ENCODE assay signal across 8 cellular contexts in genomic region chr16:27431773-27432599, GRCh38. TPM values are rescaled to one million over a fixed set of nuclear protein-coding genes. Genes with fewer than 3 reads are reported as not detected.
DNase-seq lines count a peak whose midpoint lies in the region; ATAC-seq and TF ChIP-seq lines count a peak whose summit lies in the region.

No MANE protein-coding gene starts in this region.

- H3K36me3 ChIP-seq in GM23248 (ENCODE audit: low read depth) (no peaks in the 10 kb centered on the region), left lung (no peaks in the 10 kb centered on the region)

- H3K4me2 ChIP-seq in GM23248 (ENCODE audit: unreplicated experiment): peak overlapping the region; percentile 48

- CTCF ChIA-PET in activated CD8-positive, alpha-beta memory T cell treated with anti-CD3 and anti-CD28 coated beads, Interleukin-2, amount 10 ng/mL, durations not matched to agents 7 days and 5 days (lab: Charles Lee): no interaction called here

- in situ Hi-C loops in GM23248 (cut with MboI): loop anchor here (25.0 kb wide), 1 partner anchor 1595 kb away; no protein-coding TSS in a partner anchor

- peaks cover 49% of the 10 kb centered on the region for H3K4me1 Mint-ChIP-seq in activated CD8-positive, alpha-beta memory T cell treated with anti-CD3 and anti-CD28 coated beads, Interleukin-2, amount 10 ng/mL, durations not matched to agents 7 days and 5 days

- no peak for TF ChIP-seq CTCF in left lung (IDR thresholded peaks at IDR 0.05)

- no peak for ATAC-seq in activated CD8-positive, alpha-beta memory T cell treated with anti-CD3 and anti-CD28 coated beads, Interleukin-2, amount 10 ng/mL, durations not matched to agents 7 days and 5 days
- no peak for ATAC-seq in left lung
- ATAC-seq in GM21786 (IDR thresholded peaks at IDR 0.05; ENCODE audit: unreplicated experiment): no peak

- H3K9me3 ChIP-seq in GM23248 (ENCODE audit: low read depth) (no peaks in the 10 kb centered on the region), left lung (no peaks in the 10 kb centered on the region)

- peak overlapping the region; percentile 67 for H3K9ac ChIP-seq in GM23248

- H3K27ac Mint-ChIP-seq in activated CD8-positive, alpha-beta memory T cell treated with anti-CD3 and anti-CD28 coated beads, Interleukin-2, amount 10 ng/mL, durations not matched to agents 7 days and 5 days: no peak overlapping the region

- no peaks in the 10 kb centered on the region for H3K27me3 Mint-ChIP-seq in activated CD8-positive, alpha-beta memory T cell treated with anti-CD3 and anti-CD28 coated beads, Interleukin-2, amount 10 ng/mL, durations not matched to agents 7 days and 5 days

- H3K4me1 ChIP-seq in GM23248 (ENCODE audit: insufficient read depth) (peaks cover 16% of the 10 kb centered on the region), left lung (peaks cover 0 to 9% of the 10 kb centered on the region in 2 donors)

- peaks cover 25% of the 10 kb centered on the region for H3F3A ChIP-seq in GM23248 (ENCODE audit: insufficient read depth)

- H4K20me1 ChIP-seq in GM23248 (ENCODE audit: insufficient read depth): no peaks in the 10 kb centered on the region

- H3K9me3 Mint-ChIP-seq in activated CD8-positive, alpha-beta memory T cell treated with anti-CD3 and anti-CD28 coated beads, Interleukin-2, amount 10 ng/mL, durations not matched to agents 7 days and 5 days (ENCODE audit: low read depth): no peaks in the 10 kb centered on the region

- no peak overlapping the region for H3K4me3 Mint-ChIP-seq in activated CD8-positive, alpha-beta memory T cell treated with anti-CD3 and anti-CD28 coated beads, Interleukin-2, amount 10 ng/mL, durations not matched to agents 7 days and 5 days

- H3K79me2 ChIP-seq in GM23248 (ENCODE audit: insufficient read depth): no peaks in the 10 kb centered on the region

- intact Hi-C loops in left lung (cut with DNase I): loop anchor here in 1 of 2 donors (10.0 kb wide), 1 partner anchor 57 kb away; no protein-coding TSS in a partner anchor

- DNase-seq in AG08395 (ENCODE audit: low spot score): peak; percentile 61
- peak; percentile 77 for DNase-seq in GM23248
- peak; percentile 34 for DNase-seq in activated CD8-positive, alpha-beta memory T cell treated with anti-CD3 and anti-CD28 coated beads, Interleukin-2, amount 10 ng/mL, durations not matched to agents 7 days and 5 days
- DNase-seq in left lung: peak; percentile 19 to 34
- DNase-seq in medulla oblongata (ENCODE audit: extremely low spot score): no peak
- no peak for DNase-seq in NK-92 treated with Interleukin-12 subunit alpha and Interleukin-12 subunit beta, amount 100 ng/mL, for 24 hours (lab: John Stamatoyannopoulos, UW)
- DNase-seq in NK-92 (lab: John Stamatoyannopoulos, UW; ENCODE audit: unreplicated experiment): no peak

- H2AFZ ChIP-seq in GM23248: peak overlapping the region; percentile 72

- WGBS in GM23248 (ENCODE audit: low coverage in 1 of 2, low lambda C conversion rate in 2 of 2, missing lambda C conversion rate in 2 of 2), 2 experiments: 61% methylated on average over 15 of the region's 15 CpGs

- H3K27ac ChIP-seq in GM23248 (peak overlapping the region; percentile 77), left lung (no peak overlapping the region)

- peaks cover 43% of the 10 kb centered on the region for H3K36me3 Mint-ChIP-seq in activated CD8-positive, alpha-beta memory T cell treated with anti-CD3 and anti-CD28 coated beads, Interleukin-2, amount 10 ng/mL, durations not matched to agents 7 days and 5 days

- H3K9me2 ChIP-seq in GM23248 (ENCODE audit: insufficient read depth): no peaks in the 10 kb centered on the region

- H3K27me3 ChIP-seq in GM23248 (replicated peaks; ENCODE audit: insufficient read depth) (no peaks in the 10 kb centered on the region), left lung (peaks cover 0 to 33% of the 10 kb centered on the region in 2 donors)

- no peak overlapping the region for H3K4me3 ChIP-seq in GM23248
- no peak overlapping the region for H3K4me3 ChIP-seq in left lung

RNA-seq across cellular contexts. Expression of gene IL21R, which starts 30.0 kb away (rescaled TPM):
- total RNA-seq in GM23248 (2014; rRNA removed; shearing (Covaris generic)): 0.76 and 1.5 TPM in 2 replicates
- 0.90 and 1.2 TPM in 2 replicates for polyA plus RNA-seq in GM23248 (2016; fragmentation: Nextera tagmentation; extraction: Ambion mirVana)
- total RNA-seq in activated CD8-positive, alpha-beta memory T cell treated with anti-CD3 and anti-CD28 coated beads, Interleukin-2, amount 10 ng/mL, durations not matched to agents 7 days and 5 days: 10 to 100 TPM; 24.6 to 38.0 TPM
- 1 to 10 TPM; 3.9 to 4.2 TPM for total RNA-seq in left lung

Comparison
In these comparisons a context has a peak if more than half of its experiments do, and no peak if none do; other contexts are left out.
1. DNase-seq: peak in AG08395 (single experiment), GM23248 (single experiment), activated CD8-positive, alpha-beta memory T cell treated with anti-CD3 and anti-CD28 coated beads, Interleukin-2, amount 10 ng/mL, durations not matched to agents 7 days and 5 days (single experiment) and left lung (2 of 2); none in medulla oblongata (single experiment), NK-92 treated with Interleukin-12 subunit alpha and Interleukin-12 subunit beta, amount 100 ng/mL, for 24 hours (single experiment) and NK-92 (single experiment).
2. RNA of gene IL21R, which starts 30.0 kb away (total RNA-seq): 24.6 to 38.0 TPM in activated CD8-positive, alpha-beta memory T cell treated with anti-CD3 and anti-CD28 coated beads, Interleukin-2, amount 10 ng/mL, durations not matched to agents 7 days and 5 days; 3.9 to 4.2 TPM in left lung and 0.76 to 1.5 TPM in GM23248; every median in the first group is over 4 times any median in the second.